Comparison of ENCODE assay signal across 11 cellular contexts in genomic region chr1:225942574-225942973, GRCh38. TPM values are rescaled to one million over a fixed set of nuclear protein-coding genes. Genes with fewer than 3 reads are reported as not detected.
DNase-seq lines count a peak whose midpoint lies in the region; ATAC-seq and TF ChIP-seq lines count a peak whose summit lies in the region.
"Had no signal": no experiment of that assay in that cellular context is flagged by ENCODE, and none has a peak within 500 bp of the region (broad histone marks: within the 10 kb centered on the region; RNA-seq: fewer than 3 reads in every experiment).

No MANE protein-coding gene starts in this region.

- H3K27ac Mint-ChIP-seq in glutamatergic neuron (ENCODE audit: unreplicated experiment): no peak overlapping the region
- no peak overlapping the region for H3K27ac Mint-ChIP-seq in HFFc6

- H3K27me3 Mint-ChIP-seq in glutamatergic neuron (ENCODE audit: unreplicated experiment): peaks cover 4% of the 10 kb centered on the region
- peaks cover 25% of the 10 kb centered on the region for H3K27me3 Mint-ChIP-seq in HFFc6 (ENCODE audit: insufficient read depth)

- no peak for TF ChIP-seq CTCF in glutamatergic neuron (IDR thresholded peaks at IDR 0.05; ENCODE audit: partially characterized antibody, unreplicated experiment)
- TF ChIP-seq CTCF in HFFc6 (IDR thresholded peaks at IDR 0.05): no peak

- no peaks in the 10 kb centered on the region for H3K27me3 ChIP-seq in BLaER1
- H3K27me3 ChIP-seq: BE2C had no signal

- peaks cover 46% of the 10 kb centered on the region for H3K4me1 ChIP-seq in BLaER1
- H3K4me1 ChIP-seq: BE2C had no signal

- no peak overlapping the region for H3K4me3 Mint-ChIP-seq in glutamatergic neuron (ENCODE audit: unreplicated experiment)
- H3K4me3 Mint-ChIP-seq in HFFc6: no peak overlapping the region

- 0 out of 2 replicates have a peak overlapping the region, but pooled peaks have one; percentile 12 for H3K4me2 ChIP-seq in BLaER1

- H3K4me3 ChIP-seq in BLaER1: no peak overlapping the region

- DNase-seq in NOMO-1 treated with DMSO at 0.1 percent for 48 hours (lab: John Stamatoyannopoulos, UW; ENCODE audit: unreplicated experiment) (no peak), glutamatergic neuron (no peak), pons (ENCODE audit: low spot score) (no peak), HFFc6 (no peak)
- DNase-seq: activated CD4-positive, alpha-beta T cell treated with anti-CD3 and anti-CD28 coated beads, Interleukin-2, amount 50 U/mL, for 4 hours; BE2C; SHP77 treated with DMSO at 0.1 percent for 48 hours had no signal

- H3K36me3 Mint-ChIP-seq in glutamatergic neuron (ENCODE audit: unreplicated experiment) (no peaks in the 10 kb centered on the region), HFFc6 (ENCODE audit: low read depth) (no peaks in the 10 kb centered on the region)

- no peak overlapping the region for H3K27ac ChIP-seq in BLaER1

- no peaks in the 10 kb centered on the region for H3K36me3 ChIP-seq in BLaER1
- H3K36me3 ChIP-seq: BE2C had no signal

- H3K4me1 Mint-ChIP-seq in glutamatergic neuron (ENCODE audit: low read depth, unreplicated experiment): peaks cover 9% of the 10 kb centered on the region
- H3K4me1 Mint-ChIP-seq in HFFc6 (ENCODE audit: low read depth): no peaks in the 10 kb centered on the region; the same call in 1 of the 2 replicates

- ATAC-seq in GM18909 (IDR thresholded peaks at IDR 0.05; ENCODE audit: poor library complexity, unreplicated experiment) (peak; percentile 77), HG02571 (IDR thresholded peaks at IDR 0.05; ENCODE audit: unreplicated experiment) (peak; percentile 91), HG03565 (IDR thresholded peaks at IDR 0.05; ENCODE audit: unreplicated experiment) (peak; percentile 59)

- no peaks in the 10 kb centered on the region for H3K9me3 ChIP-seq in BLaER1
- H3K9me3 ChIP-seq: BE2C had no signal

- no peaks in the 10 kb centered on the region for H4K20me1 ChIP-seq in BLaER1

- peaks cover 3% of the 10 kb centered on the region for H3K9me3 Mint-ChIP-seq in glutamatergic neuron (ENCODE audit: unreplicated experiment)
- no peaks in the 10 kb centered on the region for H3K9me3 Mint-ChIP-seq in HFFc6

- no peak overlapping the region for H3K9ac ChIP-seq in BLaER1

RNA-seq across cellular contexts. Expression of gene LEFTY2, which starts 1.6 kb away (rescaled TPM):
- 5.0 TPM for total RNA-seq in glutamatergic neuron (ENCODE audit: unreplicated experiment)
- total RNA-seq in HFFc6 (2021; fragmentation: NEBNext Ultra II Directional; extraction: Animal tissue kit (Norgen Biotek cat#: 25700)): not detected

RNA-seq across cellular contexts. Expression of gene PYCR2, which starts 18.5 kb away (rescaled TPM):
- total RNA-seq in glutamatergic neuron (ENCODE audit: unreplicated experiment): 36.6 TPM
- 10 to 100 TPM; 50.7 to 56.3 (median 52.8) TPM for total RNA-seq in HFFc6 (2021; fragmentation: NEBNext Ultra II Directional; extraction: Animal tissue kit (Norgen Biotek cat#: 25700))

RNA-seq across cellular contexts. Expression of gene LEFTY1, which starts 53.6 kb away (rescaled TPM):
- 2.3 TPM for total RNA-seq in glutamatergic neuron (ENCODE audit: unreplicated experiment)
- not detected for total RNA-seq in HFFc6 (2021; fragmentation: NEBNext Ultra II Directional; extraction: Animal tissue kit (Norgen Biotek cat#: 25700))

RNA-seq across cellular contexts. Expression of gene SDE2, which starts 56.6 kb away (rescaled TPM):
- total RNA-seq in glutamatergic neuron (ENCODE audit: unreplicated experiment): 19.6 TPM
- total RNA-seq in HFFc6 (2021; fragmentation: NEBNext Ultra II Directional; extraction: Animal tissue kit (Norgen Biotek cat#: 25700)): 10 to 100 TPM; 16.1 to 18.1 (median 16.5) TPM
